In the genomic region with DNA sequence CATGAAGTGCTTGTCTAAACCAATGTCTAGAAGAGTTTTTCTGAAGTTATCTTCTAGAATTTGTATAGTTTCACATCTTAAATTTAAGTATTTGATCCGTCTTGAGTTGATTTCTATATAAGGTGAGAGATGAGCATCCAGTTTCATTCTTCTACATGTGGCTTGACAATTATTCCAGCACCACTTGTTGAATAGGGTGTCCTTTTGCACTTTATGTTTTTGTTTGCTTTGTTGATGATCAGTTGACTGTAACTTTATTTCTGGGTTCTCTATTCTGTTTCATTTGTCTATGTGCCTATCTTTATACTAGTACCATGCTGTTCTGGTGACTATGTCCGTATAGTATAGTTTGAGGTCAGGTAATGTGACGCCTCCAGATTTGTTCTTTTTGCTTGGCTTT, we compare ENCODE assay signal across 28 cellular contexts.
DNase-seq lines count a peak whose midpoint lies in the region; TF ChIP-seq lines count a peak whose summit lies in the region.
"Had no signal": no experiment of that assay in that cellular context is flagged by ENCODE, and none has a peak within 500 bp of the region (broad histone marks: within the 10 kb centered on the region; RNA-seq: fewer than 3 reads in every experiment).

No MANE protein-coding gene starts in this region.

- no peak overlapping the region for H3K27ac Mint-ChIP-seq in CD4-positive, alpha-beta memory T cell
- H3K27ac Mint-ChIP-seq: B cell; CD14-positive monocyte; CD4-positive, alpha-beta T cell; CD4-positive, CD25-positive, alpha-beta regulatory T cell; CD8-positive, alpha-beta memory T cell; CD8-positive, alpha-beta T cell had no signal

- CTCF ChIA-PET in HEK293 (lab: Yijun Ruan, JAX) = no interaction called here
- CTCF ChIA-PET in CD4-positive, alpha-beta memory T cell (lab: Charles Lee; ENCODE audit: partially characterized antibody) = no interaction called here

- H3K36me3 ChIP-seq in HEK293 (ENCODE audit: control insufficient read depth in 2 of 2, insufficient read depth in 1 of 2, low read length in 2 of 2) = no peaks in the 10 kb centered on the region
- H3K36me3 ChIP-seq in CD4-positive, alpha-beta memory T cell (ENCODE audit: insufficient read depth, low read length) = no peaks in the 10 kb centered on the region
- H3K36me3 ChIP-seq: BE2C; BLaER1; BLaER1 treated with 17β-estradiol and CSF1 and Interleukin-3, amounts not matched to agents 10 nM and 100 nM had no signal

- H3K27ac ChIP-seq in HEK293 (ENCODE audit: extremely low read depth, low read depth, low read length) = no peak overlapping the region
- no peak overlapping the region for H3K27ac ChIP-seq in CD4-positive, alpha-beta memory T cell (ENCODE audit: low read depth, low read length)
- H3K27ac ChIP-seq: 22Rv1; A549; BLaER1; BLaER1 treated with 17β-estradiol and CSF1 and Interleukin-3, amounts not matched to agents 10 nM and 100 nM; C4-2B had no signal

- H3K4me1 Mint-ChIP-seq in CD4-positive, alpha-beta memory T cell = no peaks in the 10 kb centered on the region
- H3K4me1 Mint-ChIP-seq: B cell; CD14-positive monocyte; CD8-positive, alpha-beta memory T cell had no signal

- no peaks in the 10 kb centered on the region for H3K9me3 ChIP-seq in HEK293 (ENCODE audit: control insufficient read depth, insufficient read depth, low read depth, low read length)
- no peaks in the 10 kb centered on the region for H3K9me3 ChIP-seq in CD4-positive, alpha-beta memory T cell (ENCODE audit: control insufficient read depth in 1 of 2, low read length in 2 of 2)
- H3K9me3 ChIP-seq: A549; BE2C; BLaER1; BLaER1 treated with 17β-estradiol and CSF1 and Interleukin-3, amounts not matched to agents 10 nM and 100 nM; Caco-2 had no signal

- POLR2A ChIA-PET in HEK293 (lab: Yijun Ruan, JAX) = no interaction called here
- POLR2A ChIA-PET in CD4-positive, alpha-beta memory T cell (lab: Charles Lee; ENCODE audit: partially characterized antibody) = no interaction called here

- H3K4me3 Mint-ChIP-seq in CD4-positive, alpha-beta memory T cell = no peak overlapping the region
- H3K4me3 Mint-ChIP-seq: B cell; CD14-positive monocyte; CD4-positive, alpha-beta T cell; CD4-positive, CD25-positive, alpha-beta regulatory T cell; CD8-positive, alpha-beta memory T cell; CD8-positive, alpha-beta T cell had no signal

- H3K27me3 Mint-ChIP-seq in CD4-positive, alpha-beta memory T cell = no peaks in the 10 kb centered on the region
- H3K27me3 Mint-ChIP-seq: B cell; CD4-positive, alpha-beta T cell; CD4-positive, CD25-positive, alpha-beta regulatory T cell; CD8-positive, alpha-beta memory T cell had no signal

- peaks cover 6 to 35% (median 18%) of the 10 kb centered on the region in 8 donors for H3K9me3 Mint-ChIP-seq in CD4-positive, alpha-beta memory T cell

- H3K27me3 ChIP-seq in CD4-positive, alpha-beta memory T cell (ENCODE audit: insufficient read depth, low read length) = no peaks in the 10 kb centered on the region
- H3K27me3 ChIP-seq: BE2C; BLaER1; BLaER1 treated with 17β-estradiol and CSF1 and Interleukin-3, amounts not matched to agents 10 nM and 100 nM had no signal

- DNase-seq in CD4-positive, alpha-beta memory T cell = no peak
- DNase-seq: 8988T; ACHN; AML-193; BE2C; C1 segment of cervical spinal cord; Caco-2; Calu3; CD4-positive, alpha-beta T cell; CD4-positive, CD25-positive, alpha-beta regulatory T cell; CD8-positive, alpha-beta memory T cell; CD8-positive, alpha-beta T cell; COR-L47; DMS 273 treated with DMSO at 0.1 percent for 48 hours; DMS153; DMS53; DMS79; DMS79 treated with DMSO at 0.1 percent for 48 hours; DND-41; EL had no signal

- H3K36me3 Mint-ChIP-seq in CD4-positive, alpha-beta memory T cell = no peaks in the 10 kb centered on the region
- H3K36me3 Mint-ChIP-seq: CD14-positive monocyte; CD4-positive, CD25-positive, alpha-beta regulatory T cell; CD8-positive, alpha-beta memory T cell; CD8-positive, alpha-beta T cell had no signal

- no peak for TF ChIP-seq CTCF in HEK293 (tag by site-specific recombination; IDR thresholded peaks at IDR 0.05)

- H3K4me1 ChIP-seq in HEK293 (ENCODE audit: control insufficient read depth, insufficient read depth, low read length) = no peaks in the 10 kb centered on the region
- no peaks in the 10 kb centered on the region for H3K4me1 ChIP-seq in CD4-positive, alpha-beta memory T cell (ENCODE audit: insufficient read depth, low read length)
- H3K4me1 ChIP-seq: A549; BLaER1; BLaER1 treated with 17β-estradiol and CSF1 and Interleukin-3, amounts not matched to agents 10 nM and 100 nM; Caco-2 had no signal

- no peak overlapping the region for H3K4me3 ChIP-seq in HEK293 (ENCODE audit: low read depth, low read length)
- no peak overlapping the region for H3K4me3 ChIP-seq in CD4-positive, alpha-beta memory T cell (ENCODE audit: low read length in 2 of 2)
- H3K4me3 ChIP-seq: A549; BLaER1; BLaER1 treated with 17β-estradiol and CSF1 and Interleukin-3, amounts not matched to agents 10 nM and 100 nM had no signal

- intact Hi-C loops in CD4-positive, alpha-beta memory T cell (cut with micrococcal nuclease) = no loop called here

TF ChIP-seq in HEK293, 187 proteins besides CTCF, POLR2A, EP300 and RAD21:
- peak; percentile 77 for TF ChIP-seq SCRT2 (tag by site-specific recombination; IDR thresholded peaks at IDR 0.05)
- no peak for TF ChIP-seq ZNF843 (tag by site-specific recombination; IDR thresholded peaks at IDR 0.05)
- TF ChIP-seq SCRT1 (tag by site-specific recombination; IDR thresholded peaks at IDR 0.05; ENCODE audit: borderline replicate concordance) = peak; percentile 62; the same call in 1 of the 2 replicates
